In the genomic region with DNA sequence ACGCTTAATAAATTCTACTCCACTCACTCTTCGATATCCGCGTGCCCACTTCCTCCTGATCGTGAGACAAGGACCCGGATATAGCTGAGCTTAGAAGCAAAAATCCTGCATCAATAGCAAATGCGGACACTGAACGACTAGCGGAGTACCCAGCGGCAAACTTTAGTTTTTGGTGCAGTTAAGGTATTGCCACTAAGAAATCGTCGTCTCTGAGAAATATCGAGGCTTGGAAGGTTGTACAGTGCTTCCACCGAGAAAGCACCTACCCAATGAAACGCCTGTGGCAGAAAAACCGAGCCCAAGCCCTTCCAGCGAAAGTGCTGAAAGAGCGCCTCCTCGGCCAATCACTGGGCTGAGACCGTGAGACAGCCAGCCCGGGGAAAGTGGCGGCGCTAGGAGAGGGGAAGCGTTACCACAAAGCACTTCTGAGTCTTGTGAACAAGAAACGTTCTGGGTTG, we compare ENCODE assay signal across 8 cellular contexts. TPM values are rescaled to one million over a fixed set of nuclear protein-coding genes. Genes with fewer than 3 reads are reported as not detected.
DNase-seq lines count a peak whose midpoint lies in the region; ATAC-seq, FAIRE-seq and TF ChIP-seq lines count a peak whose summit lies in the region.

No MANE protein-coding gene starts in this region.

- TF ChIP-seq CTCF in RWPE1 (conservative IDR thresholded peaks at IDR 0.05; ENCODE audit: low read depth) (no peak), foreskin keratinocyte (conservative IDR thresholded peaks at IDR 0.05) (no peak), osteocyte (IDR thresholded peaks at IDR 0.05) (no peak)

- no peak for TF ChIP-seq POLR2A in H54 (IDR thresholded peaks at IDR 0.05; ENCODE audit: low read depth, low read length)

- POLR2A ChIA-PET in RWPE1 (lab: Yijun Ruan, JAX; ENCODE audit: low non-redundant PET), result interaction anchor here (1.0 kb wide), 1 partner anchor 57 kb away, joined by 7 read pairs; no protein-coding TSS in a partner anchor

- no peaks in the 10 kb centered on the region for H3K9me3 ChIP-seq in ES-I3 (ENCODE audit: control insufficient read depth, insufficient read depth, low read length)

- CTCF ChIA-PET in RWPE1 (lab: Yijun Ruan, JAX), result interaction anchor here (0.8 to 2.0 kb wide), 3 partner anchors 14 to 99 kb away, joined by 3 to 5 read pairs (median 4); no protein-coding TSS in a partner anchor

- peak overlapping the region; percentile 98 for H3K27ac ChIP-seq in RWPE1
- H3K27ac ChIP-seq in foreskin keratinocyte, result peak overlapping the region; percentile 47

- DNase-seq in H54 (ENCODE audit: insufficient read length, low spot score), result peak; percentile 48
- peak; percentile 84 for DNase-seq in LoVo (ENCODE audit: low spot score)
- DNase-seq in RWPE1 (ENCODE audit: low spot score), result peak; percentile 64
- peak; percentile 82 for DNase-seq in activated T-helper 2 cell treated with anti-CD3 and anti-CD28 coated beads, Interferon-gamma antibody, Interleukin-2, Interleukin-4, amounts not matched to agents 10 μg/mL and 5 μg/mL and 100 μg/mL, durations not matched to agents 14 hours and 24 hours and 36 hours (ENCODE audit: low spot score)
- peak in 1 of 2 donors; percentile 86 for DNase-seq in foreskin keratinocyte
- peak; percentile 88 for DNase-seq in osteocyte (ENCODE audit: extremely low spot score, unreplicated experiment)
- peak; percentile 65 for DNase-seq in ureter (ENCODE audit: low spot score)

- intact Hi-C loops in activated T-helper 2 cell treated with anti-CD3 and anti-CD28 coated beads, Interferon-gamma antibody, Interleukin-2, Interleukin-4, amounts not matched to agents 10 μg/mL and 5 μg/mL and 100 μg/mL, durations not matched to agents 14 hours and 24 hours and 36 hours (cut with micrococcal nuclease), result loop anchor here (1.0 to 5.0 kb wide), 5 partner anchors 13 to 114 kb away; a partner anchor contains a TSS

- H3K4me3 Mint-ChIP-seq in activated T-helper 2 cell treated with anti-CD3 and anti-CD28 coated beads, Interferon-gamma antibody, Interleukin-2, Interleukin-4, amounts not matched to agents 10 μg/mL and 5 μg/mL and 100 μg/mL, durations not matched to agents 14 hours and 24 hours and 36 hours (ENCODE audit: low read depth), result peak overlapping the region; percentile 85
- H3K4me3 Mint-ChIP-seq in osteocyte (ENCODE audit: unreplicated experiment), result peak overlapping the region; percentile 83

- no peaks in the 10 kb centered on the region for H3K27me3 Mint-ChIP-seq in activated T-helper 2 cell treated with anti-CD3 and anti-CD28 coated beads, Interferon-gamma antibody, Interleukin-2, Interleukin-4, amounts not matched to agents 10 μg/mL and 5 μg/mL and 100 μg/mL, durations not matched to agents 14 hours and 24 hours and 36 hours (ENCODE audit: low read depth)
- no peaks in the 10 kb centered on the region for H3K27me3 Mint-ChIP-seq in osteocyte (ENCODE audit: unreplicated experiment)

- no peak for FAIRE-seq in H54 (lab: Jason Lieb, UNC)

- peak overlapping the region; percentile 95 for H3K27ac Mint-ChIP-seq in activated T-helper 2 cell treated with anti-CD3 and anti-CD28 coated beads, Interferon-gamma antibody, Interleukin-2, Interleukin-4, amounts not matched to agents 10 μg/mL and 5 μg/mL and 100 μg/mL, durations not matched to agents 14 hours and 24 hours and 36 hours
- peak overlapping the region; percentile 97 for H3K27ac Mint-ChIP-seq in osteocyte (ENCODE audit: unreplicated experiment)

- peaks cover 24% of the 10 kb centered on the region for H3K4me1 Mint-ChIP-seq in activated T-helper 2 cell treated with anti-CD3 and anti-CD28 coated beads, Interferon-gamma antibody, Interleukin-2, Interleukin-4, amounts not matched to agents 10 μg/mL and 5 μg/mL and 100 μg/mL, durations not matched to agents 14 hours and 24 hours and 36 hours (ENCODE audit: low read depth)
- H3K4me1 Mint-ChIP-seq in osteocyte (ENCODE audit: unreplicated experiment), result peaks cover 22% of the 10 kb centered on the region

- H3K4me1 ChIP-seq in ES-I3 (ENCODE audit: insufficient read depth, low read length) (no peaks in the 10 kb centered on the region), foreskin keratinocyte (peaks cover 5% of the 10 kb centered on the region)

- no peaks in the 10 kb centered on the region for H3K9me3 Mint-ChIP-seq in activated T-helper 2 cell treated with anti-CD3 and anti-CD28 coated beads, Interferon-gamma antibody, Interleukin-2, Interleukin-4, amounts not matched to agents 10 μg/mL and 5 μg/mL and 100 μg/mL, durations not matched to agents 14 hours and 24 hours and 36 hours
- H3K9me3 Mint-ChIP-seq in osteocyte (ENCODE audit: unreplicated experiment), result no peaks in the 10 kb centered on the region

- no peaks in the 10 kb centered on the region for H3K36me3 ChIP-seq in ES-I3 (ENCODE audit: insufficient read depth, low read length)

- no peaks in the 10 kb centered on the region for H3K36me3 Mint-ChIP-seq in activated T-helper 2 cell treated with anti-CD3 and anti-CD28 coated beads, Interferon-gamma antibody, Interleukin-2, Interleukin-4, amounts not matched to agents 10 μg/mL and 5 μg/mL and 100 μg/mL, durations not matched to agents 14 hours and 24 hours and 36 hours (ENCODE audit: low read depth)
- peaks cover 4% of the 10 kb centered on the region for H3K36me3 Mint-ChIP-seq in osteocyte (ENCODE audit: unreplicated experiment)

- H3K27me3 ChIP-seq in foreskin keratinocyte, result no peaks in the 10 kb centered on the region

- peak; percentile 67 for ATAC-seq in foreskin keratinocyte

- peak overlapping the region; percentile 48; the same call in 1 of the 2 replicates for H3K9ac ChIP-seq in ES-I3 (ENCODE audit: low read depth, low read length)

RNA-seq across cellular contexts. Expression of a gene that starts 32.2 kb away (rescaled TPM):
- total RNA-seq in activated T-helper 2 cell treated with anti-CD3 and anti-CD28 coated beads, Interferon-gamma antibody, Interleukin-2, Interleukin-4, amounts not matched to agents 10 μg/mL and 5 μg/mL and 100 μg/mL, durations not matched to agents 14 hours and 24 hours and 36 hours, result 2.1 and 2.5 TPM in 2 replicates
- total RNA-seq in foreskin keratinocyte, result 0.49 and 0.71 TPM in 2 replicates
- 0.48 and 0.68 TPM in 2 replicates for polyA plus RNA-seq in foreskin keratinocyte
- total RNA-seq in osteocyte, result 5.2 and 5.3 TPM in 2 replicates
- total RNA-seq in ureter, result 4.4 TPM
